In genomic region chr11:129680907-129681306, GRCh38 we compare ENCODE assay signal across 29 cellular contexts.
"Had no signal": no experiment of that assay in that cellular context is flagged by ENCODE, and none has a peak within 500 bp of the region (broad histone marks: within the 10 kb centered on the region; RNA-seq: fewer than 3 reads in every experiment).

No MANE protein-coding gene starts in this region.

- H3K4me3 Mint-ChIP-seq: activated CD4-positive, alpha-beta T cell treated with anti-CD3 and anti-CD28 coated beads, Interleukin-2, amount 10 ng/mL, durations not matched to agents 24 days and 14 days; activated CD8-positive, alpha-beta T cell treated with anti-CD3 and anti-CD28 coated beads for 36 hours; activated naive CD4-positive, alpha-beta T cell treated with anti-CD3 and anti-CD28 coated beads for 36 hours had no signal

- H3K9me3 Mint-ChIP-seq: activated CD8-positive, alpha-beta T cell treated with anti-CD3 and anti-CD28 coated beads for 36 hours; activated naive CD4-positive, alpha-beta T cell treated with anti-CD3 and anti-CD28 coated beads for 36 hours had no signal

- H3K27ac ChIP-seq: adrenal gland, body of pancreas, breast epithelium, KMS-11, WERI-Rb-1 had no signal

- DNase-seq: activated CD4-positive, alpha-beta T cell treated with anti-CD3 and anti-CD28 coated beads, Interleukin-2, amount 10 ng/mL, durations not matched to agents 24 days and 14 days; activated CD4-positive, alpha-beta T cell treated with anti-CD3 and anti-CD28 coated beads, Interleukin-2, amount 50 U/mL, for 4 hours; activated CD8-positive, alpha-beta T cell treated with anti-CD3 and anti-CD28 coated beads for 36 hours; activated gamma-delta T cell treated with Interleukin-2 at 50 U/mL for 16 hours; activated naive CD4-positive, alpha-beta T cell treated with anti-CD3 and anti-CD28 coated beads for 36 hours; activated T-cell treated with anti-CD3 and anti-CD28 coated beads, Interleukin-2, amount 50 U/mL, for 1 hour; adrenal gland; body of pancreas; caudate nucleus; cerebellar nuclear complex; MV-4-11; NCI-H1092; NCI-H146; NCI-H187; NCI-H2029 treated with DMSO at 0.1 percent for 48 hours; NCI-H2107; NCI-H2171; NCI-H510A; NCI-H526; NCI-H748 treated with DMSO at 0.1 percent for 48 hours; OCI-M1; Right ventricle myocardium superior; SW 1271; T-helper 1 cell; WERI-Rb-1 had no signal

- H3K27ac Mint-ChIP-seq: activated CD4-positive, alpha-beta T cell treated with anti-CD3 and anti-CD28 coated beads, Interleukin-2, amount 10 ng/mL, durations not matched to agents 24 days and 14 days; activated CD8-positive, alpha-beta T cell treated with anti-CD3 and anti-CD28 coated beads for 36 hours; activated naive CD4-positive, alpha-beta T cell treated with anti-CD3 and anti-CD28 coated beads for 36 hours; activated naive CD4-positive, alpha-beta T cell treated with anti-CD3 and anti-CD28 coated beads, Interleukin-2, amount 50 U/mL, for 72 hours had no signal

- H3K4me1 ChIP-seq: adrenal gland, body of pancreas, breast epithelium had no signal

- H3K27me3 ChIP-seq: adrenal gland, body of pancreas, breast epithelium had no signal

- ATAC-seq: activated CD8-positive, alpha-beta T cell treated with anti-CD3 and anti-CD28 coated beads for 36 hours; activated naive CD4-positive, alpha-beta T cell treated with anti-CD3 and anti-CD28 coated beads, Interleukin-2, amount 50 U/mL, for 72 hours; body of pancreas had no signal

- H3K9me3 ChIP-seq: adrenal gland, breast epithelium had no signal

- H3K4me2 ChIP-seq: KMS-11 had no signal

- H3K4me3 ChIP-seq: adrenal gland, body of pancreas, breast epithelium had no signal

- H3K9ac ChIP-seq: KMS-11 had no signal

- FAIRE-seq: astrocyte had no signal

- H3K36me3 ChIP-seq: adrenal gland, breast epithelium, WERI-Rb-1 had no signal
